In genomic region chr6:45987866-45988265, GRCh38 we compare ENCODE assay signal across 16 cellular contexts. TPM values are rescaled to one million over a fixed set of nuclear protein-coding genes. Genes with fewer than 3 reads are reported as not detected.
"Had no signal": no experiment of that assay in that cellular context is flagged by ENCODE, and none has a peak within 500 bp of the region (broad histone marks: within the 10 kb centered on the region; RNA-seq: fewer than 3 reads in every experiment).

No MANE protein-coding gene starts in this region.

- ATAC-seq: activated CD4-positive, alpha-beta T cell treated with anti-CD3 and anti-CD28 coated beads for 36 hours; activated naive CD4-positive, alpha-beta T cell treated with anti-CD3 and anti-CD28 coated beads, Interleukin-2, amount 50 U/mL, for 72 hours; effector memory CD8-positive, alpha-beta T cell; naive thymus-derived CD4-positive, alpha-beta T cell; stimulated activated naive B cell treated with anti-CD40 and anti-IgM and Interleukin-4, amounts not matched to agents 10 μg/mL and 1 μg/mL and 100 μg/mL, for 72 hours; T-cell had no signal

- H3K36me3 ChIP-seq: adrenal gland, esophagus squamous epithelium, ovary, sigmoid colon, thoracic aorta had no signal

- H3K9me3 ChIP-seq: adrenal gland, esophagus squamous epithelium, ovary, sigmoid colon, thoracic aorta had no signal

- H3K4me1 ChIP-seq: adrenal gland, esophagus squamous epithelium had no signal

- H3K4me3 ChIP-seq: adrenal gland, esophagus squamous epithelium, ovary, sigmoid colon, thoracic aorta had no signal

- H3K27me3 ChIP-seq: adrenal gland, esophagus squamous epithelium, ovary, sigmoid colon had no signal

- DNase-seq: activated CD4-positive, alpha-beta memory T cell treated with anti-CD3 and anti-CD28 coated beads for 36 hours; activated CD4-positive, alpha-beta T cell treated with anti-CD3 and anti-CD28 coated beads for 36 hours; activated gamma-delta T cell treated with Interleukin-2 at 50 U/mL for 16 hours; activated T-cell treated with anti-CD3 and anti-CD28 coated beads for 4 hours; adrenal gland; effector memory CD8-positive, alpha-beta T cell; esophagus squamous epithelium; hippocampal formation; naive thymus-derived CD4-positive, alpha-beta T cell; ovary; sigmoid colon; stimulated activated naive B cell treated with anti-CD40 and anti-IgM and Interleukin-4, amounts not matched to agents 10 μg/mL and 1 μg/mL and 100 μg/mL, for 72 hours; T-cell had no signal

- H3K27ac ChIP-seq: adrenal gland, esophagus squamous epithelium, ovary, sigmoid colon, thoracic aorta had no signal

RNA-seq across cellular contexts. Expression of gene CLIC5, which starts 27.8 kb away (rescaled TPM):
- total RNA-seq: bronchial epithelial cell had no signal
